Comparison of ENCODE assay signal across 1 cellular context in the genomic region with DNA sequence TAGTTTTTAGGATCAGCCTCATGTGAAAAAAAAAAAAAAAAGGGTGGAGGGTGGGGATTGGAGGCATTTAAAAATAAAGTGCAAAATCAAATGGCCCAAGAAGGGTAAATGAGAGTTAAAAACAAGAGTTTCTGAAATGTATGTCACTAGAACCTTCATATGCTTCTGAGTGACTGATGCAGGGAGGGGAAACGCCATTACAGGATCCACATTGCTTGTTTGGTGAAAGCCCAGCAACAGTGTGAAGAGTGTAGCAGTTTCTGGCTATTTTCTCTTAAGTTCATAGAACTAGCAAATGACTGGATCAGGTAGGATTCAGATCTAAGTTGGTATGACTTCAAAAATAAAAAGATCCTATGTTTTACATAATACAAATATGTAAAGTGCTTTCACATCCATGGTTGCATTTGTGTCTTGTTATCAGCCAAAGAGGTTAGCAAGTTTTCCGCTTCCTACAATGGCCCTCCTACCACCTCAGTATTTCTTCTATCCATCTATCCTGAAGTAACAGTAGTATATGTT.
TF ChIP-seq lines count a peak whose summit lies in the region.

No MANE protein-coding gene starts in this region.

TF ChIP-seq in HepG2, 621 proteins besides CTCF, POLR2A, EP300 and RAD21:
- TF ChIP-seq, protein P1, sequence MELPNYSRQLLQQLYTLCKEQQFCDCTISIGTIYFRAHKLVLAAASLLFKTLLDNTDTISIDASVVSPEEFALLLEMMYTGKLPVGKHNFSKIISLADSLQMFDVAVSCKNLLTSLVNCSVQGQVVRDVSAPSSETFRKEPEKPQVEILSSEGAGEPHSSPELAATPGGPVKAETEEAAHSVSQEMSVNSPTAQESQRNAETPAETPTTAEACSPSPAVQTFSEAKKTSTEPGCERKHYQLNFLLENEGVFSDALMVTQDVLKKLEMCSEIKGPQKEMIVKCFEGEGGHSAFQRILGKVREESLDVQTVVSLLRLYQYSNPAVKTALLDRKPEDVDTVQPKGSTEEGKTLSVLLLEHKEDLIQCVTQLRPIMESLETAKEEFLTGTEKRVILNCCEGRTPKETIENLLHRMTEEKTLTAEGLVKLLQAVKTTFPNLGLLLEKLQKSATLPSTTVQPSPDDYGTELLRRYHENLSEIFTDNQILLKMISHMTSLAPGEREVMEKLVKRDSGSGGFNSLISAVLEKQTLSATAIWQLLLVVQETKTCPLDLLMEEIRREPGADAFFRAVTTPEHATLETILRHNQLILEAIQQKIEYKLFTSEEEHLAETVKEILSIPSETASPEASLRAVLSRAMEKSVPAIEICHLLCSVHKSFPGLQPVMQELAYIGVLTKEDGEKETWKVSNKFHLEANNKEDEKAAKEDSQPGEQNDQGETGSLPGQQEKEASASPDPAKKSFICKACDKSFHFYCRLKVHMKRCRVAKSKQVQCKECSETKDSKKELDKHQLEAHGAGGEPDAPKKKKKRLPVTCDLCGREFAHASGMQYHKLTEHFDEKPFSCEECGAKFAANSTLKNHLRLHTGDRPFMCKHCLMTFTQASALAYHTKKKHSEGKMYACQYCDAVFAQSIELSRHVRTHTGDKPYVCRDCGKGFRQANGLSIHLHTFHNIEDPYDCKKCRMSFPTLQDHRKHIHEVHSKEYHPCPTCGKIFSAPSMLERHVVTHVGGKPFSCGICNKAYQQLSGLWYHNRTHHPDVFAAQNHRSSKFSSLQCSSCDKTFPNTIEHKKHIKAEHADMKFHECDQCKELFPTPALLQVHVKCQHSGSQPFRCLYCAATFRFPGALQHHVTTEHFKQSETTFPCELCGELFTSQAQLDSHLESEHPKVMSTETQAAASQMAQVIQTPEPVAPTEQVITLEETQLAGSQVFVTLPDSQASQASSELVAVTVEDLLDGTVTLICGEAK (IDR thresholded peaks at IDR 0.05), result no peak
- TF ChIP-seq, protein P1 (CRISPR knock-in tag; IDR thresholded peaks at IDR 0.05), result no peak
- TF ChIP-seq, protein P2, sequence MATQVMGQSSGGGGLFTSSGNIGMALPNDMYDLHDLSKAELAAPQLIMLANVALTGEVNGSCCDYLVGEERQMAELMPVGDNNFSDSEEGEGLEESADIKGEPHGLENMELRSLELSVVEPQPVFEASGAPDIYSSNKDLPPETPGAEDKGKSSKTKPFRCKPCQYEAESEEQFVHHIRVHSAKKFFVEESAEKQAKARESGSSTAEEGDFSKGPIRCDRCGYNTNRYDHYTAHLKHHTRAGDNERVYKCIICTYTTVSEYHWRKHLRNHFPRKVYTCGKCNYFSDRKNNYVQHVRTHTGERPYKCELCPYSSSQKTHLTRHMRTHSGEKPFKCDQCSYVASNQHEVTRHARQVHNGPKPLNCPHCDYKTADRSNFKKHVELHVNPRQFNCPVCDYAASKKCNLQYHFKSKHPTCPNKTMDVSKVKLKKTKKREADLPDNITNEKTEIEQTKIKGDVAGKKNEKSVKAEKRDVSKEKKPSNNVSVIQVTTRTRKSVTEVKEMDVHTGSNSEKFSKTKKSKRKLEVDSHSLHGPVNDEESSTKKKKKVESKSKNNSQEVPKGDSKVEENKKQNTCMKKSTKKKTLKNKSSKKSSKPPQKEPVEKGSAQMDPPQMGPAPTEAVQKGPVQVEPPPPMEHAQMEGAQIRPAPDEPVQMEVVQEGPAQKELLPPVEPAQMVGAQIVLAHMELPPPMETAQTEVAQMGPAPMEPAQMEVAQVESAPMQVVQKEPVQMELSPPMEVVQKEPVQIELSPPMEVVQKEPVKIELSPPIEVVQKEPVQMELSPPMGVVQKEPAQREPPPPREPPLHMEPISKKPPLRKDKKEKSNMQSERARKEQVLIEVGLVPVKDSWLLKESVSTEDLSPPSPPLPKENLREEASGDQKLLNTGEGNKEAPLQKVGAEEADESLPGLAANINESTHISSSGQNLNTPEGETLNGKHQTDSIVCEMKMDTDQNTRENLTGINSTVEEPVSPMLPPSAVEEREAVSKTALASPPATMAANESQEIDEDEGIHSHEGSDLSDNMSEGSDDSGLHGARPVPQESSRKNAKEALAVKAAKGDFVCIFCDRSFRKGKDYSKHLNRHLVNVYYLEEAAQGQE (IDR thresholded peaks at IDR 0.05; ENCODE audit: borderline replicate concordance in 1 of 2, low read depth in 1 of 2, low read length in 2 of 2), result no peak
- TF ChIP-seq, protein P3, sequence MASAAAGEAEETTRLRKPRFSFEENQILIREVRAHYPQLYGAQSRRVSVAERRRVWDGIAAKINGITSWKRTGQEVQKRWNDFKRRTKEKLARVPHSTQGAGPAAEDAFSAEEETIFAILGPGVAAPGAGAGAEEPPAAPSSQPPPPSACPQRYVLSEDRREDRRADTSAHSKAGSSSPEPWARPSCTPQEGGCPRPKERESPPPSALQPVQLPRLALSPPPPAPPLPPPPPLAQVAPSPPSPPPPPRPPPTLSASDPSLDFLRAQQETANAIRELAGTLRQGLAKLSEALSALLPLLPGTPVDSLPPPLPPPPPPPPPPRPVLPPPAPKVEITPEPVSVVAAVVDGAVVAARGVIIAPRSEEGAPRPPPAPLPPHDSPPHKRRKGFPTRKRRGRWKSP (CRISPR knock-in tag; IDR thresholded peaks at IDR 0.05), result no peak
- TF ChIP-seq SAP130 (CRISPR knock-in tag; IDR thresholded peaks at IDR 0.05; ENCODE audit: low read depth), result 0 out of 2 replicates have a peak, but pooled peaks have one; percentile 20
- no peak for TF ChIP-seq SNAI1 (CRISPR knock-in tag; IDR thresholded peaks at IDR 0.05; ENCODE audit: borderline replicate concordance)
- peak; percentile 18 for TF ChIP-seq TEAD3 (CRISPR knock-in tag; optimal IDR thresholded peaks at IDR 0.05; ENCODE audit: borderline replicate concordance)
- no peak for TF ChIP-seq GLI4 (CRISPR knock-in tag; IDR thresholded peaks at IDR 0.05; ENCODE audit: borderline replicate concordance)
- TF ChIP-seq RBFOX2 (IDR thresholded peaks at IDR 0.05; ENCODE audit: low read depth, low read length), result peak; percentile 47; the same call in 1 of the 2 replicates
- peak; percentile 35 for TF ChIP-seq RBM22 (optimal IDR thresholded peaks at IDR 0.05; ENCODE audit: low read length)
- TF ChIP-seq EHMT2 (IDR thresholded peaks at IDR 0.05; ENCODE audit: borderline replicate concordance, low read depth, low read length), result no peak
- TF ChIP-seq, protein P4, sequence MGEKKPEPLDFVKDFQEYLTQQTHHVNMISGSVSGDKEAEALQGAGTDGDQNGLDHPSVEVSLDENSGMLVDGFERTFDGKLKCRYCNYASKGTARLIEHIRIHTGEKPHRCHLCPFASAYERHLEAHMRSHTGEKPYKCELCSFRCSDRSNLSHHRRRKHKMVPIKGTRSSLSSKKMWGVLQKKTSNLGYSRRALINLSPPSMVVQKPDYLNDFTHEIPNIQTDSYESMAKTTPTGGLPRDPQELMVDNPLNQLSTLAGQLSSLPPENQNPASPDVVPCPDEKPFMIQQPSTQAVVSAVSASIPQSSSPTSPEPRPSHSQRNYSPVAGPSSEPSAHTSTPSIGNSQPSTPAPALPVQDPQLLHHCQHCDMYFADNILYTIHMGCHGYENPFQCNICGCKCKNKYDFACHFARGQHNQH (CRISPR knock-in tag; IDR thresholded peaks at IDR 0.05), result no peak
- TF ChIP-seq ZNF674 (CRISPR knock-in tag; IDR thresholded peaks at IDR 0.05; ENCODE audit: low read depth), result no peak
- no peak for TF ChIP-seq RFX3 (CRISPR knock-in tag; IDR thresholded peaks at IDR 0.05)
- TF ChIP-seq TEAD2 (CRISPR knock-in tag; IDR thresholded peaks at IDR 0.05), result no peak
- TF ChIP-seq, protein P5, sequence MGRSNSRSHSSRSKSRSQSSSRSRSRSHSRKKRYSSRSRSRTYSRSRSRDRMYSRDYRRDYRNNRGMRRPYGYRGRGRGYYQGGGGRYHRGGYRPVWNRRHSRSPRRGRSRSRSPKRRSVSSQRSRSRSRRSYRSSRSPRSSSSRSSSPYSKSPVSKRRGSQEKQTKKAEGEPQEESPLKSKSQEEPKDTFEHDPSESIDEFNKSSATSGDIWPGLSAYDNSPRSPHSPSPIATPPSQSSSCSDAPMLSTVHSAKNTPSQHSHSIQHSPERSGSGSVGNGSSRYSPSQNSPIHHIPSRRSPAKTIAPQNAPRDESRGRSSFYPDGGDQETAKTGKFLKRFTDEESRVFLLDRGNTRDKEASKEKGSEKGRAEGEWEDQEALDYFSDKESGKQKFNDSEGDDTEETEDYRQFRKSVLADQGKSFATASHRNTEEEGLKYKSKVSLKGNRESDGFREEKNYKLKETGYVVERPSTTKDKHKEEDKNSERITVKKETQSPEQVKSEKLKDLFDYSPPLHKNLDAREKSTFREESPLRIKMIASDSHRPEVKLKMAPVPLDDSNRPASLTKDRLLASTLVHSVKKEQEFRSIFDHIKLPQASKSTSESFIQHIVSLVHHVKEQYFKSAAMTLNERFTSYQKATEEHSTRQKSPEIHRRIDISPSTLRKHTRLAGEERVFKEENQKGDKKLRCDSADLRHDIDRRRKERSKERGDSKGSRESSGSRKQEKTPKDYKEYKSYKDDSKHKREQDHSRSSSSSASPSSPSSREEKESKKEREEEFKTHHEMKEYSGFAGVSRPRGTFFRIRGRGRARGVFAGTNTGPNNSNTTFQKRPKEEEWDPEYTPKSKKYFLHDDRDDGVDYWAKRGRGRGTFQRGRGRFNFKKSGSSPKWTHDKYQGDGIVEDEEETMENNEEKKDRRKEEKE (IDR thresholded peaks at IDR 0.05), result no peak
- TF ChIP-seq, protein P6, sequence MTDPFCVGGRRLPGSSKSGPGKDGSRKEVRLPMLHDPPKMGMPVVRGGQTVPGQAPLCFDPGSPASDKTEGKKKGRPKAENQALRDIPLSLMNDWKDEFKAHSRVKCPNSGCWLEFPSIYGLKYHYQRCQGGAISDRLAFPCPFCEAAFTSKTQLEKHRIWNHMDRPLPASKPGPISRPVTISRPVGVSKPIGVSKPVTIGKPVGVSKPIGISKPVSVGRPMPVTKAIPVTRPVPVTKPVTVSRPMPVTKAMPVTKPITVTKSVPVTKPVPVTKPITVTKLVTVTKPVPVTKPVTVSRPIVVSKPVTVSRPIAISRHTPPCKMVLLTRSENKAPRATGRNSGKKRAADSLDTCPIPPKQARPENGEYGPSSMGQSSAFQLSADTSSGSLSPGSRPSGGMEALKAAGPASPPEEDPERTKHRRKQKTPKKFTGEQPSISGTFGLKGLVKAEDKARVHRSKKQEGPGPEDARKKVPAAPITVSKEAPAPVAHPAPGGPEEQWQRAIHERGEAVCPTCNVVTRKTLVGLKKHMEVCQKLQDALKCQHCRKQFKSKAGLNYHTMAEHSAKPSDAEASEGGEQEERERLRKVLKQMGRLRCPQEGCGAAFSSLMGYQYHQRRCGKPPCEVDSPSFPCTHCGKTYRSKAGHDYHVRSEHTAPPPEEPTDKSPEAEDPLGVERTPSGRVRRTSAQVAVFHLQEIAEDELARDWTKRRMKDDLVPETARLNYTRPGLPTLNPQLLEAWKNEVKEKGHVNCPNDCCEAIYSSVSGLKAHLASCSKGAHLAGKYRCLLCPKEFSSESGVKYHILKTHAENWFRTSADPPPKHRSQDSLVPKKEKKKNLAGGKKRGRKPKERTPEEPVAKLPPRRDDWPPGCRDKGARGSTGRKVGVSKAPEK (CRISPR knock-in tag; IDR thresholded peaks at IDR 0.05; ENCODE audit: borderline replicate concordance), result no peak
- no peak for TF ChIP-seq CHCHD3 (CRISPR knock-in tag; IDR thresholded peaks at IDR 0.05)
- TF ChIP-seq SMAD1 (CRISPR knock-in tag; IDR thresholded peaks at IDR 0.05; ENCODE audit: borderline replicate concordance, low read depth), result no peak
